ENCODE assay signal across 31 cellular contexts in the genomic region with DNA sequence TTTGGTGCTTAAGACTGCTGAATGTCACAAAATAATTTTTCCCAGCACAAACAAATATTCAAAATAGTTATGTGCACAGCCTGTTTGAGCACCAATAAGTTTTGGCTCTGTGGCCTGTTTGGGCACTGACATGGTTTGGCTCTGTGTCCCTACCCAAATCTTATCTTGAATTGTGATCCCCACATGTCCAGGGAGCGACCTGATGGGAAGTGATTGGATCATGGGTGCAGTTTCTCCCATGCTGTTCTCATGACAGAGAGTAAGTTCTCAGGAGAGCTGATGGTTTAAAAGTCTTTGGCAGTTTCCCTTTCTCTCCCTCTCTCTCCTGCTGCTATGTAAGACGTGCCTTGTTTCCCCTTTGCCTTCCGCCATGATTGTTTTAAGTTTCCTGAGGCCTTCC.
"Had no signal": no experiment of that assay in that cellular context is flagged by ENCODE, and none has a peak within 500 bp of the region (broad histone marks: within the 10 kb centered on the region; RNA-seq: fewer than 3 reads in every experiment).

No MANE protein-coding gene starts in this region.

- H3K9ac ChIP-seq: neural progenitor cell, parathyroid adenoma had no signal

- H3K27me3 Mint-ChIP-seq: progenitor cell of endocrine pancreas; stimulated activated memory B cell treated with anti-CD40 and anti-IgM and Interleukin-4, amounts not matched to agents 10 μg/mL and 1 μg/mL and 100 μg/mL, for 72 hours had no signal

- FAIRE-seq: urothelium cell line had no signal

- H3K36me3 Mint-ChIP-seq: natural killer cell; neural progenitor cell; stimulated activated memory B cell treated with anti-CD40 and anti-IgM and Interleukin-4, amounts not matched to agents 10 μg/mL and 1 μg/mL and 100 μg/mL, for 72 hours had no signal

- H2AFZ ChIP-seq: neural progenitor cell, parathyroid adenoma had no signal

- H3K27ac ChIP-seq: neural progenitor cell, ovary, parathyroid adenoma, psoas muscle, skin epidermis, spleen, suprapubic skin, testis, tibial artery, transverse colon, upper lobe of left lung had no signal

- H3K79me2 ChIP-seq: parathyroid adenoma had no signal

- H3K4me3 ChIP-seq: neural progenitor cell, ovary, psoas muscle, skin epidermis, smooth muscle cell, spleen, suprapubic skin, testis, tibial artery, transverse colon, upper lobe of left lung had no signal

- H3K36me3 ChIP-seq: neural progenitor cell, ovary, spleen, suprapubic skin, tibial artery, transverse colon, upper lobe of left lung, vagina had no signal

- H3K4me1 ChIP-seq: parathyroid adenoma, psoas muscle, spleen, suprapubic skin, testis, tibial artery, upper lobe of left lung, vagina had no signal

- DNase-seq: natural killer cell; occipital lobe; ovary; posterior cingulate gyrus; psoas muscle; right cardiac atrium; spleen; stimulated activated CD4-positive, alpha-beta T cell treated with anti-CD3 and anti-CD28 coated beads, Interleukin-12 subunit alpha, Interleukin-12 subunit beta, amount 100 ng/mL, for 4 hours; stimulated activated CD4-positive, alpha-beta T cell treated with anti-CD3 and anti-CD28 coated beads, Interleukin-1b, Interleukin-23, amount 100 ng/mL, for 48 hours; stimulated activated CD4-positive, alpha-beta T cell treated with anti-CD3 and anti-CD28 coated beads, Interleukin-4, amount 100 ng/mL, for 1 hour; stimulated activated CD4-positive, alpha-beta T cell treated with anti-CD3 and anti-CD28 coated beads, Interleukin-4, amount 100 ng/mL, for 4 hours; stimulated activated CD8-positive, alpha-beta memory T cell treated with anti-CD3 and anti-CD28 coated beads, Interleukin-4, amount 100 ng/mL, for 48 hours; stimulated activated naive CD4-positive, alpha-beta T cell; stimulated activated naive CD8-positive, alpha-beta T cell treated with anti-CD3 and anti-CD28 coated beads, Interleukin-15, amount 100 ng/mL, for 72 hours; stimulated activated naive CD8-positive, alpha-beta T cell treated with anti-CD3 and anti-CD28 coated beads, Interleukin-15, Interleukin-2, amounts not matched to agents 100 U/mL and 50 U/mL, for 24 hours; substantia nigra; testis; tibial artery; transverse colon; upper lobe of left lung had no signal

- H3K4me1 Mint-ChIP-seq: natural killer cell; nephron; stimulated activated memory B cell treated with anti-CD40 and anti-IgM and Interleukin-4, amounts not matched to agents 10 μg/mL and 1 μg/mL and 100 μg/mL, for 72 hours; stimulated activated naive CD8-positive, alpha-beta T cell treated with anti-CD3 and anti-CD28 coated beads, Interleukin-15, amount 100 ng/mL, for 72 hours had no signal

- H3K4me3 Mint-ChIP-seq: natural killer cell; nephron; neural progenitor cell; stimulated activated memory B cell treated with anti-CD40 and anti-IgM and Interleukin-4, amounts not matched to agents 10 μg/mL and 1 μg/mL and 100 μg/mL, for 72 hours; stimulated activated naive CD8-positive, alpha-beta T cell treated with anti-CD3 and anti-CD28 coated beads, Interleukin-15, amount 100 ng/mL, for 72 hours had no signal

- ATAC-seq: natural killer cell; psoas muscle; right cardiac atrium; sciatic nerve; stimulated activated memory B cell treated with anti-CD40 and anti-IgM and Interleukin-4, amounts not matched to agents 10 μg/mL and 1 μg/mL and 100 μg/mL, for 72 hours; stimulated activated naive CD8-positive, alpha-beta T cell treated with anti-CD3 and anti-CD28 coated beads, Interleukin-15, amount 100 ng/mL, for 72 hours; stimulated activated naive CD8-positive, alpha-beta T cell treated with anti-CD3 and anti-CD28 coated beads, Interleukin-15, Interleukin-2, amounts not matched to agents 100 U/mL and 50 U/mL, for 24 hours had no signal

- H3K27ac Mint-ChIP-seq: natural killer cell; nephron; neural progenitor cell; progenitor cell of endocrine pancreas; stimulated activated memory B cell treated with anti-CD40 and anti-IgM and Interleukin-4, amounts not matched to agents 10 μg/mL and 1 μg/mL and 100 μg/mL, for 72 hours; stimulated activated naive CD8-positive, alpha-beta T cell treated with anti-CD3 and anti-CD28 coated beads, Interleukin-15, amount 100 ng/mL, for 72 hours had no signal

- H3K4me2 ChIP-seq: neural progenitor cell, smooth muscle cell had no signal

- H3K27me3 ChIP-seq: neural progenitor cell, ovary, spleen, suprapubic skin, testis, tibial artery, transverse colon, upper lobe of left lung, vagina had no signal

- H3K9me3 ChIP-seq: ovary, psoas muscle, spleen, suprapubic skin, testis, tibial artery, transverse colon, upper lobe of left lung, vagina had no signal
